In genomic region chr17:1203967-1204291, GRCh38 we compare ENCODE assay signal across 8 cellular contexts. TPM values are rescaled to one million over a fixed set of nuclear protein-coding genes. Genes with fewer than 3 reads are reported as not detected.
DNase-seq lines count a peak whose midpoint lies in the region; ATAC-seq and TF ChIP-seq lines count a peak whose summit lies in the region.

No MANE protein-coding gene starts in this region.

- H3K4me1 ChIP-seq in hepatocyte (ENCODE audit: insufficient read depth) = no peaks in the 10 kb centered on the region

- no peaks in the 10 kb centered on the region for H3K9me2 ChIP-seq in hepatocyte (replicated peaks; ENCODE audit: insufficient read depth)

- peaks cover 36% of the 10 kb centered on the region for H3K4me1 Mint-ChIP-seq in activated naive CD8-positive, alpha-beta T cell treated with anti-CD3 and anti-CD28 coated beads, Interleukin-2, amount 10 ng/mL, durations not matched to agents 7 days and 5 days

- peaks cover 4% of the 10 kb centered on the region for H3K36me3 Mint-ChIP-seq in activated naive CD8-positive, alpha-beta T cell treated with anti-CD3 and anti-CD28 coated beads, Interleukin-2, amount 10 ng/mL, durations not matched to agents 7 days and 5 days

- no peaks in the 10 kb centered on the region for H3K27me3 Mint-ChIP-seq in activated naive CD8-positive, alpha-beta T cell treated with anti-CD3 and anti-CD28 coated beads, Interleukin-2, amount 10 ng/mL, durations not matched to agents 7 days and 5 days

- H3K4me2 ChIP-seq in hepatocyte = peak overlapping the region; percentile 98

- H3K9me3 ChIP-seq in hepatocyte (ENCODE audit: low read depth) = no peaks in the 10 kb centered on the region

- H3K4me3 ChIP-seq in GM12875 (ENCODE audit: low read depth, low read length) (peak overlapping the region; percentile 16), hepatocyte (no peak overlapping the region), skeletal muscle cell (ENCODE audit: low read depth, low read length) (peak overlapping the region; percentile 55)

- no peaks in the 10 kb centered on the region for H4K20me1 ChIP-seq in hepatocyte (ENCODE audit: insufficient read depth, poor library complexity, severe bottlenecking)

- no peak overlapping the region for H3K27ac Mint-ChIP-seq in activated naive CD8-positive, alpha-beta T cell treated with anti-CD3 and anti-CD28 coated beads, Interleukin-2, amount 10 ng/mL, durations not matched to agents 7 days and 5 days

- no peak for ATAC-seq in activated naive CD8-positive, alpha-beta T cell treated with anti-CD3 and anti-CD28 coated beads, Interleukin-2, amount 10 ng/mL, durations not matched to agents 7 days and 5 days (ENCODE audit: low read depth)

- peak overlapping the region; percentile 57 for H2AFZ ChIP-seq in hepatocyte

- DNase-seq in activated naive CD8-positive, alpha-beta T cell treated with anti-CD3 and anti-CD28 coated beads, Interleukin-2, amount 10 ng/mL, durations not matched to agents 7 days and 5 days = no peak
- DNase-seq in hepatocyte (ENCODE audit: low spot score) = no peak
- DNase-seq in skeletal muscle cell (ENCODE audit: low read depth) = no peak
- no peak for DNase-seq in GM13977 (ENCODE audit: low spot score)
- DNase-seq in C1 segment of cervical spinal cord (lab: John Stamatoyannopoulos, UW) = no peak
- DNase-seq in putamen (ENCODE audit: low spot score) = no peak
- DNase-seq in GM19238 (ENCODE audit: insufficient read length, low spot score) = no peak

- WGBS in hepatocyte (ENCODE audit: low lambda C conversion rate, missing lambda C conversion rate) = 56% methylated on average over 19 of the region's 19 CpGs

- H3K27ac ChIP-seq in hepatocyte = no peak overlapping the region

- TF ChIP-seq CTCF in GM12875 (IDR thresholded peaks at IDR 0.05; ENCODE audit: borderline replicate concordance, insufficient read depth, low read depth, low read length) = no peak
- no peak for TF ChIP-seq CTCF in hepatocyte (IDR thresholded peaks at IDR 0.05; ENCODE audit: poor library complexity)
- no peak for TF ChIP-seq CTCF in GM13977 (IDR thresholded peaks at IDR 0.05; ENCODE audit: extremely low read depth, insufficient read depth, missing control alignments)

- H3K9me3 Mint-ChIP-seq in activated naive CD8-positive, alpha-beta T cell treated with anti-CD3 and anti-CD28 coated beads, Interleukin-2, amount 10 ng/mL, durations not matched to agents 7 days and 5 days = no peaks in the 10 kb centered on the region

- POLR2A ChIA-PET in activated naive CD8-positive, alpha-beta T cell treated with anti-CD3 and anti-CD28 coated beads, Interleukin-2, amount 10 ng/mL, durations not matched to agents 7 days and 5 days (lab: Charles Lee) = no interaction called here

- no peaks in the 10 kb centered on the region for H3K27me3 ChIP-seq in hepatocyte

- H3K4me3 Mint-ChIP-seq in activated naive CD8-positive, alpha-beta T cell treated with anti-CD3 and anti-CD28 coated beads, Interleukin-2, amount 10 ng/mL, durations not matched to agents 7 days and 5 days = peak overlapping the region; percentile 49

- H3K79me2 ChIP-seq in hepatocyte = no peaks in the 10 kb centered on the region

- no peaks in the 10 kb centered on the region for H3K36me3 ChIP-seq in hepatocyte (replicated peaks; ENCODE audit: insufficient read depth, low read depth)

- in situ Hi-C loops in GM13977 (cut with MboI; ENCODE audit: low pct_unique_long_range_greater_than_20kb, low sequenced_read_pairs, unreplicated experiment) = no loop called here

RNA-seq across cellular contexts. Expression of gene ABR, which starts 24.1 kb away (rescaled TPM):
- total RNA-seq in activated naive CD8-positive, alpha-beta T cell treated with anti-CD3 and anti-CD28 coated beads, Interleukin-2, amount 10 ng/mL, durations not matched to agents 7 days and 5 days = 100 to 1,000 TPM; 156 to 158 TPM
- 51.5 and 130 TPM in 2 replicates for total RNA-seq in hepatocyte
- 26.8 and 29.5 TPM in 2 replicates for polyA plus RNA-seq in hepatocyte
